ENCODE assay signal across 8 cellular contexts in genomic region chr12:4910502-4911315, GRCh38. TPM values are rescaled to one million over a fixed set of nuclear protein-coding genes. Genes with fewer than 3 reads are reported as not detected.
DNase-seq lines count a peak whose midpoint lies in the region; ATAC-seq and TF ChIP-seq lines count a peak whose summit lies in the region.

No MANE protein-coding gene starts in this region.

- H3K27ac ChIP-seq in CD8-positive, alpha-beta memory T cell (ENCODE audit: low read depth, low read length), result no peak overlapping the region
- no peak overlapping the region for H3K27ac ChIP-seq in HUES48 (ENCODE audit: low read depth, low read length)
- H3K27ac ChIP-seq in effector memory CD4-positive, alpha-beta T cell (ENCODE audit: insufficient read depth, low read length, poor library complexity, severe bottlenecking), result no peak overlapping the region

- CTCF ChIA-PET in CD8-positive, alpha-beta memory T cell (lab: Charles Lee), result no interaction called here

- H3K4me3 Mint-ChIP-seq in CD8-positive, alpha-beta memory T cell, result peak overlapping the region; percentile 86 to 93 (median 89)
- peak overlapping the region; percentile 88 for H3K4me3 Mint-ChIP-seq in neural crest cell

- ATAC-seq in GM18498 (IDR thresholded peaks at IDR 0.05; ENCODE audit: unreplicated experiment) (no peak), GM19035 (IDR thresholded peaks at IDR 0.05; ENCODE audit: unreplicated experiment) (no peak)

- peaks cover 35% of the 10 kb centered on the region for H3K27me3 ChIP-seq in CD8-positive, alpha-beta memory T cell (ENCODE audit: insufficient read depth, low read length, poor library complexity, severe bottlenecking)
- H3K27me3 ChIP-seq in HUES48 (ENCODE audit: control insufficient read depth, insufficient read depth, low read length), result peaks cover 96% of the 10 kb centered on the region
- peaks cover 31% of the 10 kb centered on the region for H3K27me3 ChIP-seq in effector memory CD4-positive, alpha-beta T cell (replicated peaks; ENCODE audit: control insufficient read depth, insufficient read depth, low read length, poor library complexity, severe bottlenecking)

- POLR2A ChIA-PET in CD8-positive, alpha-beta memory T cell (lab: Charles Lee), result no interaction called here

- no peaks in the 10 kb centered on the region for H3K9me3 ChIP-seq in CD8-positive, alpha-beta memory T cell (ENCODE audit: low read length)
- H3K9me3 ChIP-seq in HUES48 (ENCODE audit: control insufficient read depth, insufficient read depth, low read length), result peaks cover 3% of the 10 kb centered on the region; the same call in 1 of the 2 replicates
- no peaks in the 10 kb centered on the region for H3K9me3 ChIP-seq in effector memory CD4-positive, alpha-beta T cell (ENCODE audit: control insufficient read depth, low read length)

- peaks cover 0 to 4% (median 0%) of the 10 kb centered on the region in 3 donors for H3K36me3 Mint-ChIP-seq in CD8-positive, alpha-beta memory T cell
- peaks cover 6% of the 10 kb centered on the region for H3K36me3 Mint-ChIP-seq in neural crest cell (ENCODE audit: low read depth)

- DNase-seq in CD8-positive, alpha-beta memory T cell, result no peak
- DNase-seq in effector memory CD4-positive, alpha-beta T cell, result no peak
- no peak for DNase-seq in neural crest cell (ENCODE audit: low read depth, low spot score)
- DNase-seq in DMS79 treated with DMSO at 0.1 percent for 48 hours (lab: John Stamatoyannopoulos, UW), result no peak
- DNase-seq in islet precursor cell, result no peak

- H3K9me3 Mint-ChIP-seq in CD8-positive, alpha-beta memory T cell, result peaks cover 0 to 6% (median 0%) of the 10 kb centered on the region in 5 donors
- peaks cover 2% of the 10 kb centered on the region for H3K9me3 Mint-ChIP-seq in neural crest cell

- TF ChIP-seq CTCF in neural crest cell (conservative IDR thresholded peaks at IDR 0.05), result no peak

- peaks cover 8% of the 10 kb centered on the region for H3K4me1 ChIP-seq in CD8-positive, alpha-beta memory T cell (ENCODE audit: insufficient read depth, low read length)
- H3K4me1 ChIP-seq in HUES48 (ENCODE audit: control insufficient read depth, insufficient read depth, low read length), result peaks cover 15% of the 10 kb centered on the region
- H3K4me1 ChIP-seq in effector memory CD4-positive, alpha-beta T cell (ENCODE audit: control insufficient read depth, insufficient read depth, low read length, poor library complexity, severe bottlenecking), result peaks cover 20% of the 10 kb centered on the region

- H3K36me3 ChIP-seq in CD8-positive, alpha-beta memory T cell (ENCODE audit: insufficient read depth, low read length), result no peaks in the 10 kb centered on the region
- H3K36me3 ChIP-seq in HUES48 (ENCODE audit: control insufficient read depth, insufficient read depth, low read length), result no peaks in the 10 kb centered on the region
- no peaks in the 10 kb centered on the region for H3K36me3 ChIP-seq in effector memory CD4-positive, alpha-beta T cell (ENCODE audit: control insufficient read depth, insufficient read depth, low read length)

- no peak overlapping the region for H3K27ac Mint-ChIP-seq in CD8-positive, alpha-beta memory T cell
- no peak overlapping the region for H3K27ac Mint-ChIP-seq in neural crest cell (ENCODE audit: unreplicated experiment)

- H3K27me3 Mint-ChIP-seq in CD8-positive, alpha-beta memory T cell, result peaks cover 28 to 58% of the 10 kb centered on the region in 2 donors
- peaks cover 50% of the 10 kb centered on the region for H3K27me3 Mint-ChIP-seq in neural crest cell (ENCODE audit: low read depth)

- no peak overlapping the region for H3K9ac ChIP-seq in HUES48 (ENCODE audit: low read depth, low read length)

- H3K4me1 Mint-ChIP-seq in CD8-positive, alpha-beta memory T cell, result peaks cover 17 to 31% (median 20%) of the 10 kb centered on the region in 3 donors
- peaks cover 15% of the 10 kb centered on the region for H3K4me1 Mint-ChIP-seq in neural crest cell

- H3K4me3 ChIP-seq in CD8-positive, alpha-beta memory T cell (ENCODE audit: low read length), result peak overlapping the region; percentile 37
- H3K4me3 ChIP-seq in HUES48 (ENCODE audit: low read depth, low read length), result peak overlapping the region; percentile 65
- peak overlapping the region; percentile 58 for H3K4me3 ChIP-seq in effector memory CD4-positive, alpha-beta T cell (ENCODE audit: insufficient read depth, low read depth, low read length, poor library complexity, severe bottlenecking)

RNA-seq across cellular contexts. Expression of gene KCNA1, which starts 1.0 kb away (rescaled TPM):
- not detected for total RNA-seq in CD8-positive, alpha-beta memory T cell
- polyA plus RNA-seq in CD8-positive, alpha-beta memory T cell, result not detected
- total RNA-seq in neural crest cell, result 0.05 and 0.37 TPM in 2 replicates
